Comparison of ENCODE assay signal across 11 cellular contexts in genomic region chr1:13723810-13724209, GRCh38. TPM values are rescaled to one million over a fixed set of nuclear protein-coding genes. Genes with fewer than 3 reads are reported as not detected.
DNase-seq lines count a peak whose midpoint lies in the region; ATAC-seq and TF ChIP-seq lines count a peak whose summit lies in the region.
"Had no signal": no experiment of that assay in that cellular context is flagged by ENCODE, and none has a peak within 500 bp of the region (broad histone marks: within the 10 kb centered on the region; RNA-seq: fewer than 3 reads in every experiment).

No MANE protein-coding gene starts in this region.

- 90 to 91% methylated on average over 4 of the region's 4 CpGs for WGBS in aorta, 2 donors

- intact Hi-C loops in Right ventricle myocardium inferior (cut with DNase I) = no loop called here
- intact Hi-C loops in aorta (cut with DNase I) = no loop called here

- TF ChIP-seq CTCF in right atrium auricular region (IDR thresholded peaks at IDR 0.05) (no peak), GM13977 (IDR thresholded peaks at IDR 0.05; ENCODE audit: extremely low read depth, insufficient read depth, missing control alignments) (no peak)

- ATAC-seq in Right ventricle myocardium inferior (peak; percentile 39), left lobe of liver (peak; percentile 73), aorta (ENCODE audit: low FRiP score) (peak; percentile 41), HG03432 (IDR thresholded peaks at IDR 0.05; ENCODE audit: unreplicated experiment) (no peak)
- ATAC-seq: left colon had no signal

- H3K4me3 ChIP-seq in right atrium auricular region (no peak overlapping the region), adipocyte (ENCODE audit: low read length) (no peak overlapping the region), aorta (ENCODE audit: low read length in 2 of 2) (no peak overlapping the region)
- H3K4me3 ChIP-seq: vagina had no signal

- H3K27me3 ChIP-seq in right atrium auricular region = no peaks in the 10 kb centered on the region
- no peaks in the 10 kb centered on the region for H3K27me3 ChIP-seq in adipocyte (replicated peaks; ENCODE audit: control insufficient read depth, insufficient read depth, low read length)
- H3K27me3 ChIP-seq in aorta (ENCODE audit: control insufficient read depth in 1 of 2, insufficient read depth in 2 of 2, low read length in 1 of 2) = no peaks in the 10 kb centered on the region
- H3K27me3 ChIP-seq: vagina had no signal

- H3K4me1 ChIP-seq in right atrium auricular region (no peaks in the 10 kb centered on the region), adipocyte (ENCODE audit: control insufficient read depth, insufficient read depth, low read length) (peaks cover 43% of the 10 kb centered on the region), aorta (ENCODE audit: control insufficient read depth in 1 of 2, insufficient read depth in 2 of 2, low read length in 2 of 2) (no peaks in the 10 kb centered on the region)
- H3K4me1 ChIP-seq: vagina had no signal

- DNase-seq in Right ventricle myocardium inferior (ENCODE audit: missing footprints) (no peak), right atrium auricular region (ENCODE audit: low spot score) (no peak), adipocyte (ENCODE audit: low read depth) (peak; percentile 77), left lobe of liver (ENCODE audit: low spot score) (no peak), aorta (no peak), DMS153 treated with DMSO at 0.1 percent for 48 hours (lab: John Stamatoyannopoulos, UW; ENCODE audit: unreplicated experiment) (no peak), GM13977 (ENCODE audit: low spot score) (no peak)
- DNase-seq: HCEC 1CT, left colon had no signal

- H3K9me3 ChIP-seq in right atrium auricular region = no peaks in the 10 kb centered on the region
- no peaks in the 10 kb centered on the region for H3K9me3 ChIP-seq in adipocyte (ENCODE audit: control insufficient read depth, low read length)
- H3K9me3 ChIP-seq in aorta (ENCODE audit: control insufficient read depth, low read length) = no peaks in the 10 kb centered on the region
- H3K9me3 ChIP-seq: vagina had no signal

- peak overlapping the region; percentile 31 for H3K9ac ChIP-seq in adipocyte (ENCODE audit: low read length)

- H3K27ac ChIP-seq in right atrium auricular region = no peak overlapping the region
- H3K27ac ChIP-seq in aorta (ENCODE audit: low read depth in 1 of 2, low read length in 2 of 2) = no peak overlapping the region
- H3K27ac ChIP-seq: vagina had no signal

- H3K36me3 ChIP-seq in right atrium auricular region = no peaks in the 10 kb centered on the region
- no peaks in the 10 kb centered on the region for H3K36me3 ChIP-seq in adipocyte (ENCODE audit: control insufficient read depth, insufficient read depth, low read length, severe bottlenecking)
- H3K36me3 ChIP-seq in aorta (ENCODE audit: control insufficient read depth in 1 of 2, insufficient read depth in 2 of 2, low read length in 1 of 2) = no peaks in the 10 kb centered on the region
- H3K36me3 ChIP-seq: vagina had no signal

- in situ Hi-C loops in GM13977 (cut with MboI; ENCODE audit: low pct_unique_long_range_greater_than_20kb, low sequenced_read_pairs, unreplicated experiment) = no loop called here

RNA-seq across cellular contexts. Expression of gene PRDM2, which starts 23.8 kb away (rescaled TPM):
- 33.7 TPM for total RNA-seq in Right ventricle myocardium inferior
- total RNA-seq in right atrium auricular region = 10 to 100 TPM; 20.5 to 22.8 TPM
- total RNA-seq in left lobe of liver = 11.7 TPM
- 10 to 100 TPM; 55.6 to 58.7 TPM for total RNA-seq in aorta
- 10 to 100 TPM; 11.1 to 20.8 TPM for polyA plus RNA-seq in aorta
